8 cellular contexts compared by ENCODE assay signal in genomic region chr11:66334605-66335442, GRCh38. TPM values are rescaled to one million over a fixed set of nuclear protein-coding genes. Genes with fewer than 3 reads are reported as not detected.
A peak's percentile ranks its signal among the peaks of the same experiment; 100 is the strongest.
DNase-seq lines count a peak whose midpoint lies in the region; ATAC-seq, FAIRE-seq and TF ChIP-seq lines count a peak whose summit lies in the region.
"Had no signal": no experiment of that assay in that cellular context is flagged by ENCODE, and none has a peak within 500 bp of the region (broad histone marks: within the 10 kb centered on the region; RNA-seq: fewer than 3 reads in every experiment).

No MANE protein-coding gene starts in this region.

- H3K36me3 ChIP-seq in IMR-90 (ENCODE audit: control insufficient read depth, insufficient read depth, low read length), result peaks cover 27% of the 10 kb centered on the region
- H3K36me3 ChIP-seq in K562 (ENCODE audit: control insufficient read depth, insufficient read depth, low read length), result peaks cover 27% of the 10 kb centered on the region; the same call in 1 of the 3 replicates
- H3K36me3 ChIP-seq in small intestine (ENCODE audit: control insufficient read depth in 2 of 2, insufficient read depth in 2 of 2, low read length in 2 of 2), result peaks cover 0 to 5% of the 10 kb centered on the region in 2 donors

- H3K9me3 Mint-ChIP-seq in nephron, result no peaks in the 10 kb centered on the region

- H2BK120ac ChIP-seq in IMR-90 (ENCODE audit: low read depth, low read length), result peak overlapping the region; percentile 91

- H3K9me3 ChIP-seq in IMR-90 (ENCODE audit: control insufficient read depth, insufficient read depth, low read length), result no peaks in the 10 kb centered on the region
- no peaks in the 10 kb centered on the region for H3K9me3 ChIP-seq in K562 (replicated peaks; ENCODE audit: control insufficient read depth, insufficient read depth, low read depth, low read length)
- H3K9me3 ChIP-seq in small intestine (ENCODE audit: control insufficient read depth, low read depth), result no peaks in the 10 kb centered on the region

- peaks cover 5 to 45% of the 10 kb centered on the region in 2 experiments; a peak in 3 of 4 replicates for H3K79me1 ChIP-seq in IMR-90 (ENCODE audit: low read depth in 1 of 2, low read length in 2 of 2)

- peak overlapping the region; percentile 67 for H3K18ac ChIP-seq in IMR-90 (ENCODE audit: low read depth, low read length)

- ATAC-seq in IMR-90 (ENCODE audit: low read depth) (no peak), K562 (no peak), GM19035 (IDR thresholded peaks at IDR 0.05; ENCODE audit: unreplicated experiment) (no peak)

- peak overlapping the region; percentile 38; the same call in 1 of the 2 replicates for H2BK20ac ChIP-seq in IMR-90 (ENCODE audit: low read depth, low read length)

- 76% methylated on average over 33 of the region's 42 CpGs; no CpG with 5 or more reads in 1 of the 2 experiments for WGBS in IMR-90 (ENCODE audit: extremely low coverage in 2 of 2, insufficient read length in 1 of 2), 2 experiments
- 49% methylated on average over 22 of the region's 42 CpGs for WGBS in K562 (ENCODE audit: insufficient coverage, low coverage, missing lambda C conversion rate)
- WGBS in small intestine, 3 donors, result 85 to 91% (median 87%) methylated on average over 38 to 42 of the region's 42 CpGs

- intact Hi-C loops in IMR-90 (cut with micrococcal nuclease), result no loop called here
- intact Hi-C loops in K562 (cut with micrococcal nuclease), result no loop called here

- peaks cover 6% of the 10 kb centered on the region for H3K27me3 Mint-ChIP-seq in nephron (ENCODE audit: low read depth)

- peak overlapping the region; percentile 97 for H3K23ac ChIP-seq in IMR-90 (ENCODE audit: low read depth, low read length)

- H3K79me2 ChIP-seq in K562 (ENCODE audit: control insufficient read depth, insufficient read depth, low read length), result no peaks in the 10 kb centered on the region

- FAIRE-seq in K562 (lab: Jason Lieb, UNC) (no peak), small intestine (lab: Jason Lieb, UNC) (no peak)

- H3K9ac ChIP-seq in IMR-90 (ENCODE audit: low read depth, low read length) (peak overlapping the region; percentile 72), K562 (ENCODE audit: insufficient read depth in 1 of 2, low read depth in 2 of 2, low read length in 2 of 2) (peak overlapping the region in 1 of 2 experiments; percentile 80; a peak in 2 of 4 replicates)

- CTCF ChIA-PET in IMR-90 (lab: Yijun Ruan, JAX), result interaction anchor here (0.5 to 2.1 kb wide), 4 partner anchors 23 to 56 kb away, joined by 3 to 17 read pairs (median 3); no protein-coding TSS in a partner anchor
- CTCF ChIA-PET in K562 (lab: Yijun Ruan, JAX; ENCODE audit: low intra/inter-chr PET ratio), result no interaction called here

- POLR2A ChIA-PET in IMR-90 (lab: Charles Lee; ENCODE audit: unreplicated experiment), result interaction anchor here (1.7 to 2.2 kb wide), 3 partner anchors 8 to 22 kb away, joined by 5 to 23 read pairs (median 5); no protein-coding TSS in a partner anchor
- POLR2A ChIA-PET in K562 (lab: Yijun Ruan, JAX), result interaction anchor here (0.6 to 1.3 kb wide), 9 partner anchors 10 to 912 kb away, joined by 3 to 5 read pairs (median 3); partner anchors contain the start of genes BRMS1 and YIF1A

- BruUV-seq in IMR-90 (replicated peaks; lab: Mats Ljungman, UMichigan) (TSS peak; percentile 48), K562 (replicated peaks; lab: Mats Ljungman, UMichigan) (no TSS peak)

- in situ Hi-C loops in IMR-90 (cut with MboI; ENCODE audit: low sequenced_read_pairs) (no loop called here), K562 (cut with MboI) (no loop called here)

- TF ChIP-seq RAD21 in IMR-90 (IDR thresholded peaks at IDR 0.05; ENCODE audit: low read length) (no peak), K562 (CRISPR knock-in tag; conservative IDR thresholded peaks at IDR 0.05 in 1 of 2, IDR thresholded peaks at IDR 0.05 in 1 of 2) (no peak)

- H3K9me1 ChIP-seq in IMR-90 (ENCODE audit: insufficient read depth, low read length), result no peaks in the 10 kb centered on the region
- no peaks in the 10 kb centered on the region for H3K9me1 ChIP-seq in K562 (ENCODE audit: control insufficient read depth, insufficient read depth, low read length)

- peak overlapping the region; percentile 97 for H3K4ac ChIP-seq in IMR-90 (ENCODE audit: low read depth, low read length)

- peak overlapping the region; percentile 99 for H2AK9ac ChIP-seq in IMR-90 (replicated peaks; ENCODE audit: low read depth, low read length, poor library complexity)

- TF ChIP-seq CTCF in IMR-90 (conservative IDR thresholded peaks at IDR 0.05; ENCODE audit: low read depth, low read length) (no peak), K562 (IDR thresholded peaks at IDR 0.05 in 2 of 3, conservative IDR thresholded peaks at IDR 0.05 in 1 of 3; ENCODE audit: insufficient read depth in 2 of 3, low read depth in 1 of 3, low read length in 3 of 3) (no peak), nephron (IDR thresholded peaks at IDR 0.05; ENCODE audit: unreplicated experiment in 3 of 3) (no peak)

- H3K4me1 ChIP-seq in IMR-90 (ENCODE audit: control insufficient read depth, insufficient read depth, low read length) (peaks cover 23% of the 10 kb centered on the region), K562 (replicated peaks in 1 of 2; ENCODE audit: control insufficient read depth in 2 of 2, insufficient read depth in 2 of 2, low read length in 2 of 2) (peaks cover 15 to 68% of the 10 kb centered on the region in 2 experiments), small intestine (ENCODE audit: control insufficient read depth in 2 of 2, insufficient read depth in 1 of 2, low read depth in 1 of 2, low read length in 1 of 2) (no peaks in the 10 kb centered on the region)

- H4K5ac ChIP-seq in IMR-90 (ENCODE audit: low read depth, low read length), result peak overlapping the region; percentile 69; the same call in 1 of the 2 replicates

- dilution Hi-C loops in IMR-90 (cut with HindIII; ENCODE audit: low sequenced_read_pairs, unreplicated experiment), result no loop called here

- DNase-seq in IMR-90 (no peak), K562 (ENCODE audit: extremely low read depth in 1 of 4, low spot score in 3 of 4) (peak in 1 of 4 experiments; percentile 17), small intestine (no peak), GF-D8 (lab: John Stamatoyannopoulos, UW) (no peak)
- DNase-seq: NCI-H345; stimulated activated CD4-positive, alpha-beta T cell treated with anti-CD3 and anti-CD28 coated beads, Interleukin-4, amount 100 ng/mL, for 1 hour had no signal

- H3K27ac ChIP-seq in IMR-90 (ENCODE audit: insufficient read depth, low read length) (peak overlapping the region; percentile 89), K562 (ENCODE audit: extremely low read depth, low read depth, low read length) (no peak overlapping the region), small intestine (ENCODE audit: low read depth in 1 of 2, low read length in 1 of 2) (no peak overlapping the region)

- peaks cover 7% of the 10 kb centered on the region for H3K36me3 Mint-ChIP-seq in nephron (ENCODE audit: low read depth)

- H4K91ac ChIP-seq in IMR-90 (ENCODE audit: insufficient read depth, low read depth, low read length), result peak overlapping the region; percentile 90

- peak overlapping the region; percentile 95 for H3K14ac ChIP-seq in IMR-90 (replicated peaks; ENCODE audit: low read depth, low read length)

- H3K4me3 ChIP-seq in IMR-90 (ENCODE audit: insufficient read depth, low read depth, low read length), result peak overlapping the region; percentile 60
- H3K4me3 ChIP-seq in K562, result no peak overlapping the region
- H3K4me3 ChIP-seq in small intestine (ENCODE audit: low read depth in 1 of 2, low read length in 2 of 2), result peak overlapping the region in 1 of 2 donors; percentile 71

- no peak for TF ChIP-seq EP300 in K562 (IDR thresholded peaks at IDR 0.05; ENCODE audit: low read length)

- H2BK5ac ChIP-seq in IMR-90 (ENCODE audit: low read depth, low read length, poor library complexity, severe bottlenecking), result peak overlapping the region; percentile 97

- H3K4me1 Mint-ChIP-seq in nephron, result peaks cover 15% of the 10 kb centered on the region

- H2AFZ ChIP-seq in IMR-90 (replicated peaks; ENCODE audit: low read length, poor library complexity), result peak overlapping the region; percentile 83
- H2AFZ ChIP-seq in K562 (ENCODE audit: low read depth, low read length), result no peak overlapping the region

- H2BK15ac ChIP-seq in IMR-90 (ENCODE audit: low read depth, low read length), result peak overlapping the region; percentile 54; the same call in 1 of the 3 replicates

- H4K20me1 ChIP-seq in IMR-90 (ENCODE audit: insufficient read depth, low read length), result peaks cover 21% of the 10 kb centered on the region
- peaks cover 3% of the 10 kb centered on the region; the same call in 1 of the 2 replicates for H4K20me1 ChIP-seq in K562 (replicated peaks; ENCODE audit: control insufficient read depth, insufficient read depth, low read length)

- H3K27ac Mint-ChIP-seq in nephron, result no peak overlapping the region

- H3K4me2 ChIP-seq in IMR-90 (ENCODE audit: low read depth, low read length) (peak overlapping the region; percentile 92), K562 (ENCODE audit: insufficient read depth, low read length) (no peak overlapping the region)

- H3K27me3 ChIP-seq in IMR-90 (ENCODE audit: control insufficient read depth, insufficient read depth, low read length), result no peaks in the 10 kb centered on the region
- H3K27me3 ChIP-seq in K562 (ENCODE audit: control insufficient read depth in 2 of 2, insufficient read depth in 2 of 2, low read length in 2 of 2), result no peaks in the 10 kb centered on the region
- H3K27me3 ChIP-seq in small intestine (ENCODE audit: control insufficient read depth in 2 of 2, insufficient read depth in 2 of 2, low read length in 2 of 2), result no peaks in the 10 kb centered on the region

- peak overlapping the region; percentile 16; the same call in 1 of the 2 replicates for H3K56ac ChIP-seq in IMR-90 (ENCODE audit: extremely low read depth, insufficient read depth, low read length)

- peak overlapping the region; percentile 90 for H2AK5ac ChIP-seq in IMR-90 (ENCODE audit: low read depth, low read length)

- H3K4me3 Mint-ChIP-seq in nephron, result peak overlapping the region; percentile 71 to 73 (median 73)

- peak overlapping the region; percentile 63 to 79; a peak in 3 of 4 replicates for H4K8ac ChIP-seq in IMR-90 (ENCODE audit: low read depth in 2 of 2, low read length in 2 of 2)

- TF ChIP-seq POLR2A in IMR-90 (IDR thresholded peaks at IDR 0.05; ENCODE audit: low read depth, low read length) (0 out of 2 replicates have a peak, but pooled peaks have one; percentile 6), K562 (conservative IDR thresholded peaks at IDR 0.05) (no peak)

RNA-seq across cellular contexts. Expression of gene RIN1, which starts 1.4 kb away (rescaled TPM):
- total RNA-seq in IMR-90 (2012; rRNA removed) (9.9 and 10.6 TPM in 2 replicates), K562 (2014; rRNA removed) (0.73 and 0.90 TPM in 2 replicates), K562 (2014; rRNA removed; fragmentation: Illumina TruSeq; extraction: Trizol) (0.25 TPM in 1 of 2 replicates, not detected in the other), K562 (2015; rRNA removed; fragmentation: Illumina TruSeq; extraction: Trizol) (0.34 and 0.47 TPM in 2 replicates), K562 (2021) (0.40 and 1.2 TPM in 2 replicates)
- polyA plus RNA-seq in IMR-90 (2012; rRNA removed) (20.8 and 27.1 TPM in 2 replicates), K562 (2011; rRNA removed) (0.20 and 0.35 TPM in 2 replicates), K562 (2014; fragmentation: Illumina TruSeq; extraction: Trizol) (0.36 and 0.43 TPM in 2 replicates), K562 (2014; fragmentation: Nextera tagmentation; extraction: Ambion mirVana) (under 1 TPM in 1 of 2 experiments, not detected in 1; 0.01 TPM), K562 (2014; rRNA removed) (0.26 and 0.48 TPM in 2 replicates), small intestine (1 to 10 TPM; 5.8 to 9.6 (median 7.3) TPM)
- polyA plus RNA-seq in IMR-90 (2012; cell fraction: cytosol; rRNA removed), result 19.8 and 26.9 TPM in 2 replicates
- polyA plus RNA-seq in IMR-90 (2012; cell fraction: nucleus; rRNA removed; ENCODE audit: low replicate concordance), result 58.8 and 120 TPM in 2 replicates
- total RNA-seq in K562 (2011; cell fraction: chromatin; rRNA removed; ENCODE audit: low replicate concordance), result 0.74 and 1.8 TPM in 2 replicates
- total RNA-seq in K562 (2011; cell fraction: nucleolus; rRNA removed), result 0.79 and 1.2 TPM in 2 replicates
- 1.1 and 1.2 TPM in 2 replicates for total RNA-seq in K562 (2011; cell fraction: nucleoplasm; rRNA removed)
- polyA plus RNA-seq in K562 (2011; cell fraction: cytosol; rRNA removed), result 0.21 and 1.2 TPM in 2 replicates
- polyA plus RNA-seq in K562 (2011; cell fraction: nucleus; rRNA removed), result 2.0 and 3.7 TPM in 2 replicates
- 0.76 and 1.3 TPM in 2 replicates for polyA plus RNA-seq in K562 (2012)
- polyA minus RNA-seq in K562 (2011; rRNA and poly(A)+ RNA removed), result 0.15 TPM in 1 of 2 replicates, not detected in the other
- polyA minus RNA-seq in K562 (2011; cell fraction: cytosol; rRNA and poly(A)+ RNA removed), result 0.29 and 1.3 TPM in 2 replicates
- 0.67 and 1.2 TPM in 2 replicates for polyA minus RNA-seq in K562 (2011; cell fraction: nucleus; rRNA and poly(A)+ RNA removed)

RNA-seq across cellular contexts. Expression of gene BRMS1, which starts 10.1 kb away (rescaled TPM):
- 57.9 and 67.2 TPM in 2 replicates for total RNA-seq in IMR-90 (2012; rRNA removed)
- 48.3 and 51.9 TPM in 2 replicates for polyA plus RNA-seq in IMR-90 (2012; rRNA removed)
- polyA plus RNA-seq in IMR-90 (2012; cell fraction: cytosol; rRNA removed), result 38.2 and 49.5 TPM in 2 replicates
- 43.6 and 65.0 TPM in 2 replicates for polyA plus RNA-seq in IMR-90 (2012; cell fraction: nucleus; rRNA removed; ENCODE audit: low replicate concordance)
- total RNA-seq in K562 (2011; cell fraction: chromatin; rRNA removed; ENCODE audit: low replicate concordance), result 15.8 and 32.2 TPM in 2 replicates
- 24.8 and 25.1 TPM in 2 replicates for total RNA-seq in K562 (2011; cell fraction: nucleolus; rRNA removed)
- 14.6 and 20.0 TPM in 2 replicates for total RNA-seq in K562 (2011; cell fraction: nucleoplasm; rRNA removed)
- total RNA-seq in K562 (2014; rRNA removed), result 76.9 and 78.8 TPM in 2 replicates
- total RNA-seq in K562 (2014; rRNA removed; fragmentation: Illumina TruSeq; extraction: Trizol), result 23.2 and 31.8 TPM in 2 replicates
- 59.9 and 65.3 TPM in 2 replicates for total RNA-seq in K562 (2015; rRNA removed; fragmentation: Illumina TruSeq; extraction: Trizol)
- total RNA-seq in K562 (2021), result 47.4 and 47.6 TPM in 2 replicates
- 29.3 and 33.4 TPM in 2 replicates for polyA plus RNA-seq in K562 (2011; rRNA removed)
- polyA plus RNA-seq in K562 (2011; cell fraction: cytosol; rRNA removed), result 31.7 and 54.1 TPM in 2 replicates
- 33.9 and 46.0 TPM in 2 replicates for polyA plus RNA-seq in K562 (2011; cell fraction: nucleus; rRNA removed)
- polyA plus RNA-seq in K562 (2012), result 41.0 and 43.8 TPM in 2 replicates
- polyA plus RNA-seq in K562 (2014; fragmentation: Illumina TruSeq; extraction: Trizol), result 33.3 and 44.6 TPM in 2 replicates
- 1 to 10 TPM; 2.2 to 4.5 TPM for polyA plus RNA-seq in K562 (2014; fragmentation: Nextera tagmentation; extraction: Ambion mirVana)
- 65.5 and 67.8 TPM in 2 replicates for polyA plus RNA-seq in K562 (2014; rRNA removed)
- 10.6 and 12.7 TPM in 2 replicates for polyA minus RNA-seq in K562 (2011; rRNA and poly(A)+ RNA removed)
- polyA minus RNA-seq in K562 (2011; cell fraction: cytosol; rRNA and poly(A)+ RNA removed), result 6.5 and 12.8 TPM in 2 replicates
- 7.0 and 10.6 TPM in 2 replicates for polyA minus RNA-seq in K562 (2011; cell fraction: nucleus; rRNA and poly(A)+ RNA removed)
- 10 to 100 TPM; 72.2 to 77.5 (median 73.2) TPM for polyA plus RNA-seq in small intestine

RNA-seq across cellular contexts. Expression of gene B4GAT1, which starts 12.6 kb away (rescaled TPM):
- 10.6 and 13.9 TPM in 2 replicates for total RNA-seq in IMR-90 (2012; rRNA removed)
- polyA plus RNA-seq in IMR-90 (2012; rRNA removed), result 18.4 and 20.5 TPM in 2 replicates
- 16.5 and 24.6 TPM in 2 replicates for polyA plus RNA-seq in IMR-90 (2012; cell fraction: cytosol; rRNA removed)
- 8.5 and 9.5 TPM in 2 replicates for polyA plus RNA-seq in IMR-90 (2012; cell fraction: nucleus; rRNA removed; ENCODE audit: low replicate concordance)
- 2.6 and 5.4 TPM in 2 replicates for total RNA-seq in K562 (2011; cell fraction: chromatin; rRNA removed; ENCODE audit: low replicate concordance)
- 9.3 and 11.3 TPM in 2 replicates for total RNA-seq in K562 (2011; cell fraction: nucleolus; rRNA removed)
- 6.2 and 6.6 TPM in 2 replicates for total RNA-seq in K562 (2011; cell fraction: nucleoplasm; rRNA removed)
- 9.5 and 11.7 TPM in 2 replicates for total RNA-seq in K562 (2014; rRNA removed)
- 3.7 TPM in 2 replicates for total RNA-seq in K562 (2014; rRNA removed; fragmentation: Illumina TruSeq; extraction: Trizol)
- total RNA-seq in K562 (2015; rRNA removed; fragmentation: Illumina TruSeq; extraction: Trizol), result 6.6 and 7.4 TPM in 2 replicates
- total RNA-seq in K562 (2021), result 8.6 and 8.7 TPM in 2 replicates
- 3.4 and 4.6 TPM in 2 replicates for polyA plus RNA-seq in K562 (2011; rRNA removed)
- 4.2 and 7.4 TPM in 2 replicates for polyA plus RNA-seq in K562 (2011; cell fraction: cytosol; rRNA removed)
- polyA plus RNA-seq in K562 (2011; cell fraction: nucleus; rRNA removed), result 3.3 and 3.4 TPM in 2 replicates
- 11.4 and 15.9 TPM in 2 replicates for polyA plus RNA-seq in K562 (2012)
- 3.8 and 5.6 TPM in 2 replicates for polyA plus RNA-seq in K562 (2014; fragmentation: Illumina TruSeq; extraction: Trizol)
- polyA plus RNA-seq in K562 (2014; fragmentation: Nextera tagmentation; extraction: Ambion mirVana), result 1 to 10 TPM in 1 of 2 experiments, under 1 TPM in 1; 0.86 to 1.2 TPM
- polyA plus RNA-seq in K562 (2014; rRNA removed), result 5.7 and 6.8 TPM in 2 replicates
- 2.1 and 3.4 TPM in 2 replicates for polyA minus RNA-seq in K562 (2011; rRNA and poly(A)+ RNA removed)
- polyA minus RNA-seq in K562 (2011; cell fraction: cytosol; rRNA and poly(A)+ RNA removed), result 3.1 and 4.9 TPM in 2 replicates
- polyA minus RNA-seq in K562 (2011; cell fraction: nucleus; rRNA and poly(A)+ RNA removed), result 1.5 and 2.1 TPM in 2 replicates
- polyA plus RNA-seq in small intestine, result 10 to 100 TPM; 12.2 to 25.0 (median 16.5) TPM

RNA-seq across cellular contexts. Expression of gene CD248, which starts 18.0 kb away (rescaled TPM):
- total RNA-seq in IMR-90 (2012; rRNA removed), result 19.5 and 25.6 TPM in 2 replicates
- polyA plus RNA-seq in IMR-90 (2012; rRNA removed), result 209 and 223 TPM in 2 replicates
- 280 and 375 TPM in 2 replicates for polyA plus RNA-seq in IMR-90 (2012; cell fraction: cytosol; rRNA removed)
- polyA plus RNA-seq in IMR-90 (2012; cell fraction: nucleus; rRNA removed; ENCODE audit: low replicate concordance), result 114 and 198 TPM in 2 replicates
- not detected in 2 replicates for total RNA-seq in K562 (2011; cell fraction: chromatin; rRNA removed; ENCODE audit: low replicate concordance)
- not detected in 2 replicates for total RNA-seq in K562 (2011; cell fraction: nucleolus; rRNA removed)
- not detected in 2 replicates for total RNA-seq in K562 (2011; cell fraction: nucleoplasm; rRNA removed)
- not detected in 2 replicates for total RNA-seq in K562 (2014; rRNA removed)
- not detected in 2 replicates for total RNA-seq in K562 (2014; rRNA removed; fragmentation: Illumina TruSeq; extraction: Trizol)
- not detected in 2 replicates for total RNA-seq in K562 (2015; rRNA removed; fragmentation: Illumina TruSeq; extraction: Trizol)
- 0.09 and 0.20 TPM in 2 replicates for total RNA-seq in K562 (2021)
- polyA plus RNA-seq in K562 (2011; rRNA removed), result not detected in 2 replicates
- polyA plus RNA-seq in K562 (2011; cell fraction: cytosol; rRNA removed), result not detected in 2 replicates
- polyA plus RNA-seq in K562 (2011; cell fraction: nucleus; rRNA removed), result not detected in 2 replicates
- polyA plus RNA-seq in K562 (2012), result 0.04 TPM in 1 of 2 replicates, not detected in the other
- not detected in 2 replicates for polyA plus RNA-seq in K562 (2014; fragmentation: Illumina TruSeq; extraction: Trizol)
- polyA plus RNA-seq in K562 (2014; fragmentation: Nextera tagmentation; extraction: Ambion mirVana), result not detected
- not detected in 2 replicates for polyA plus RNA-seq in K562 (2014; rRNA removed)
- not detected in 2 replicates for polyA minus RNA-seq in K562 (2011; rRNA and poly(A)+ RNA removed)
- not detected in 2 replicates for polyA minus RNA-seq in K562 (2011; cell fraction: cytosol; rRNA and poly(A)+ RNA removed)
- not detected in 2 replicates for polyA minus RNA-seq in K562 (2011; cell fraction: nucleus; rRNA and poly(A)+ RNA removed)
- 10 to 100 TPM in 1 of 3 donors, 1 to 10 TPM in 1, not detected in 1; 1.6 to 35.7 TPM for polyA plus RNA-seq in small intestine

RNA-seq across cellular contexts. Expression of gene SLC29A2, which starts 36.7 kb away (rescaled TPM):
- total RNA-seq in IMR-90 (2012; rRNA removed) (under 0.01 TPM in 2 replicates), K562 (2014; rRNA removed) (13.3 and 22.5 TPM in 2 replicates), K562 (2014; rRNA removed; fragmentation: Illumina TruSeq; extraction: Trizol) (6.2 and 8.8 TPM in 2 replicates), K562 (2015; rRNA removed; fragmentation: Illumina TruSeq; extraction: Trizol) (14.2 and 16.1 TPM in 2 replicates), K562 (2021) (48.6 and 50.5 TPM in 2 replicates)
- polyA plus RNA-seq in IMR-90 (2012; rRNA removed) (0.87 and 1.2 TPM in 2 replicates), K562 (2011; rRNA removed) (22.0 and 35.8 TPM in 2 replicates), K562 (2014; fragmentation: Illumina TruSeq; extraction: Trizol) (43.1 and 47.4 TPM in 2 replicates), K562 (2014; fragmentation: Nextera tagmentation; extraction: Ambion mirVana) (1 to 10 TPM; 2.4 to 2.5 TPM), K562 (2014; rRNA removed) (39.3 and 48.7 TPM in 2 replicates), small intestine (10 to 100 TPM in 1 of 3 donors, 1 to 10 TPM in 1, under 1 TPM in 1; 0.89 to 16.2 (median 1.1) TPM)
- 0.32 and 0.92 TPM in 2 replicates for polyA plus RNA-seq in IMR-90 (2012; cell fraction: cytosol; rRNA removed)
- polyA plus RNA-seq in IMR-90 (2012; cell fraction: nucleus; rRNA removed; ENCODE audit: low replicate concordance), result 4.7 and 8.5 TPM in 2 replicates
- 80.0 and 218 TPM in 2 replicates for total RNA-seq in K562 (2011; cell fraction: chromatin; rRNA removed; ENCODE audit: low replicate concordance)
- total RNA-seq in K562 (2011; cell fraction: nucleolus; rRNA removed), result 123 and 132 TPM in 2 replicates
- total RNA-seq in K562 (2011; cell fraction: nucleoplasm; rRNA removed), result 120 and 128 TPM in 2 replicates
- 24.0 and 39.3 TPM in 2 replicates for polyA plus RNA-seq in K562 (2011; cell fraction: cytosol; rRNA removed)
- 152 and 232 TPM in 2 replicates for polyA plus RNA-seq in K562 (2011; cell fraction: nucleus; rRNA removed)
- polyA plus RNA-seq in K562 (2012), result 32.6 and 39.1 TPM in 2 replicates
- 7.0 and 7.7 TPM in 2 replicates for polyA minus RNA-seq in K562 (2011; rRNA and poly(A)+ RNA removed)
- polyA minus RNA-seq in K562 (2011; cell fraction: cytosol; rRNA and poly(A)+ RNA removed), result 19.7 and 20.7 TPM in 2 replicates
- polyA minus RNA-seq in K562 (2011; cell fraction: nucleus; rRNA and poly(A)+ RNA removed), result 19.7 and 19.9 TPM in 2 replicates
